Comparison of ENCODE assay signal across 11 cellular contexts in genomic region chr12:83827860-83828259, GRCh38.
DNase-seq lines count a peak whose midpoint lies in the region; ATAC-seq and TF ChIP-seq lines count a peak whose summit lies in the region.
"Had no signal": no experiment of that assay in that cellular context is flagged by ENCODE, and none has a peak within 500 bp of the region (broad histone marks: within the 10 kb centered on the region; RNA-seq: fewer than 3 reads in every experiment).

No MANE protein-coding gene starts in this region.

- H3K27ac Mint-ChIP-seq in Calu3 (ENCODE audit: unreplicated experiment): no peak overlapping the region
- no peak overlapping the region for H3K27ac Mint-ChIP-seq in activated T-helper 17 cell treated with anti-CD3 and anti-CD28 coated beads, Interleukin-2, amount 50 U/mL, for 72 hours

- no peaks in the 10 kb centered on the region for H3K36me3 ChIP-seq in BE2C
- H3K36me3 ChIP-seq: Peyer's patch had no signal

- H3K4me1 ChIP-seq in BE2C: no peaks in the 10 kb centered on the region; the same call in 1 of the 2 replicates
- H3K4me1 ChIP-seq: Peyer's patch had no signal

- peak; percentile 28 for DNase-seq in BE2C
- peak; percentile 23 for DNase-seq in NCI-H446 treated with DMSO at 0.1 percent for 48 hours (lab: John Stamatoyannopoulos, UW)
- peak; percentile 7 for DNase-seq in amniotic epithelial cell (ENCODE audit: low read depth)
- DNase-seq in iris pigment epithelial cell (ENCODE audit: low read depth): peak; percentile 18
- no peak for DNase-seq in Calu3
- no peak for DNase-seq in ureter (ENCODE audit: low spot score)
- DNase-seq in activated CD4-positive, alpha-beta T cell treated with anti-CD3 and anti-CD28 coated beads, Interleukin-2, amount 50 U/mL, for 48 hours: no peak
- DNase-seq: activated T-cell treated with anti-CD3 and anti-CD28 coated beads, Interleukin-2, amount 50 U/mL, for 1 hour; NCI-H187; Peyer's patch had no signal

- TF ChIP-seq CTCF in BE2C (IDR thresholded peaks at IDR 0.05; ENCODE audit: low read depth, low read length) (peak; percentile 52), Calu3 (IDR thresholded peaks at IDR 0.05; ENCODE audit: unreplicated experiment) (no peak)

- no peak overlapping the region for H3K4me3 ChIP-seq in BE2C (ENCODE audit: low read depth, low read length)
- H3K4me3 ChIP-seq: Peyer's patch had no signal

- no peak overlapping the region for H3K4me3 Mint-ChIP-seq in Calu3 (ENCODE audit: low read depth, unreplicated experiment)
- H3K4me3 Mint-ChIP-seq in activated T-helper 17 cell treated with anti-CD3 and anti-CD28 coated beads, Interleukin-2, amount 50 U/mL, for 72 hours: no peak overlapping the region

- no TSS peak for BruUV-seq in Calu3 (replicated peaks; lab: Mats Ljungman, UMichigan)

- no peaks in the 10 kb centered on the region for H3K9me3 ChIP-seq in BE2C
- H3K9me3 ChIP-seq: Peyer's patch had no signal

- peaks cover 3% of the 10 kb centered on the region for H3K9me3 Mint-ChIP-seq in Calu3 (ENCODE audit: low read depth, unreplicated experiment)
- no peaks in the 10 kb centered on the region for H3K9me3 Mint-ChIP-seq in activated T-helper 17 cell treated with anti-CD3 and anti-CD28 coated beads, Interleukin-2, amount 50 U/mL, for 72 hours

- ATAC-seq in activated T-helper 17 cell treated with anti-CD3 and anti-CD28 coated beads, Interleukin-2, amount 50 U/mL, for 72 hours (replicated peaks): no peak

- CTCF ChIA-PET in Calu3 (lab: Charles Lee): no interaction called here

- no peaks in the 10 kb centered on the region for H3K27me3 Mint-ChIP-seq in Calu3 (ENCODE audit: unreplicated experiment)
- no peaks in the 10 kb centered on the region for H3K27me3 Mint-ChIP-seq in activated T-helper 17 cell treated with anti-CD3 and anti-CD28 coated beads, Interleukin-2, amount 50 U/mL, for 72 hours

- no peaks in the 10 kb centered on the region for H3K36me3 Mint-ChIP-seq in Calu3 (ENCODE audit: insufficient read depth, unreplicated experiment)
- H3K36me3 Mint-ChIP-seq in activated T-helper 17 cell treated with anti-CD3 and anti-CD28 coated beads, Interleukin-2, amount 50 U/mL, for 72 hours (ENCODE audit: low read depth): no peaks in the 10 kb centered on the region

- H3K27me3 ChIP-seq in BE2C: no peaks in the 10 kb centered on the region
- H3K27me3 ChIP-seq: Peyer's patch had no signal

- peaks cover 8% of the 10 kb centered on the region for H3K4me1 Mint-ChIP-seq in Calu3 (ENCODE audit: low read depth, unreplicated experiment)
- no peaks in the 10 kb centered on the region for H3K4me1 Mint-ChIP-seq in activated T-helper 17 cell treated with anti-CD3 and anti-CD28 coated beads, Interleukin-2, amount 50 U/mL, for 72 hours

- intact Hi-C loops in Calu3 (cut with micrococcal nuclease; ENCODE audit: unreplicated experiment): loop anchor here (2.0 to 5.0 kb wide), 2 partner anchors 569 to 674 kb away; no protein-coding TSS in a partner anchor

Comparison
In these comparisons a context has a peak if more than half of its experiments do, and no peak if none do; other contexts are left out.
1. DNase-seq: peak in BE2C (single experiment), NCI-H446 treated with DMSO at 0.1 percent for 48 hours (single experiment), amniotic epithelial cell (single experiment) and iris pigment epithelial cell (single experiment); none in Calu3 (single experiment), ureter (single experiment) and activated CD4-positive, alpha-beta T cell treated with anti-CD3 and anti-CD28 coated beads, Interleukin-2, amount 50 U/mL, for 48 hours (0 of 2).